In genomic region chr1:115557715-115558114, GRCh38 we compare ENCODE assay signal across 22 cellular contexts.
DNase-seq lines count a peak whose midpoint lies in the region; ATAC-seq, FAIRE-seq and TF ChIP-seq lines count a peak whose summit lies in the region.
"Had no signal": no experiment of that assay in that cellular context is flagged by ENCODE, and none has a peak within 500 bp of the region (broad histone marks: within the 10 kb centered on the region; RNA-seq: fewer than 3 reads in every experiment).

No MANE protein-coding gene starts in this region.

- H3K36me3 ChIP-seq in bronchial epithelial cell (ENCODE audit: control insufficient read depth, insufficient read depth, low read length) (no peaks in the 10 kb centered on the region), small intestine (ENCODE audit: control insufficient read depth in 2 of 2, insufficient read depth in 2 of 2, low read length in 2 of 2) (no peaks in the 10 kb centered on the region), heart right ventricle (no peaks in the 10 kb centered on the region)
- H3K36me3 ChIP-seq: left lung, SJSA1, uterus had no signal

- peak; percentile 21 to 56 for DNase-seq in NCI-H524 (lab: John Stamatoyannopoulos, UW)
- no peak for DNase-seq in NCI-H524 treated with DMSO at 0.1 percent for 48 hours (lab: John Stamatoyannopoulos, UW)
- peak; percentile 56 for DNase-seq in NCI-H345 (lab: John Stamatoyannopoulos, UW)
- peak; percentile 76 for DNase-seq in bronchial epithelial cell (ENCODE audit: low read depth)
- DNase-seq in small intestine, result peak; percentile 29
- no peak for DNase-seq in heart right ventricle
- DNase-seq in activated CD4-positive, alpha-beta T cell treated with anti-CD3 and anti-CD28 coated beads for 48 hours, result no peak
- no peak for DNase-seq in occipital lobe (lab: John Stamatoyannopoulos, UW)
- DNase-seq: ACHN; activated effector memory CD4-positive, alpha-beta T cell treated with anti-CD3 and anti-CD28 coated beads, Interleukin-2, amount 50 U/mL, for 16 hours; caudate nucleus; CD4-positive, CD25-positive, alpha-beta regulatory T cell; effector memory CD8-positive, alpha-beta T cell; left lung; mucosa of descending colon; nucleus accumbens; right cardiac atrium; uterus had no signal

- H3K27me3 ChIP-seq in bronchial epithelial cell (ENCODE audit: control insufficient read depth, insufficient read depth, low read length), result no peaks in the 10 kb centered on the region
- peaks cover 0 to 2% of the 10 kb centered on the region in 2 donors for H3K27me3 ChIP-seq in small intestine (ENCODE audit: control insufficient read depth in 2 of 2, insufficient read depth in 2 of 2, low read length in 2 of 2)
- peaks cover 0 to 23% (median 12%) of the 10 kb centered on the region in 7 donors for H3K27me3 ChIP-seq in heart right ventricle
- H3K27me3 ChIP-seq: SJSA1 had no signal

- 7 to 44% (median 20%) methylated on average over 1 of the region's 1 CpG for WGBS in small intestine, 3 donors
- 43 to 53% methylated on average over 1 of the region's 1 CpG for WGBS in heart right ventricle, 2 donors

- no peak for ATAC-seq in heart right ventricle
- ATAC-seq: activated CD4-positive, CD25-positive, alpha-beta regulatory T cell treated with anti-CD3 and anti-CD28 coated beads, Interleukin-2, amount 50 U/mL, for 24 hours; effector memory CD8-positive, alpha-beta T cell; left lung; mucosa of descending colon; right cardiac atrium had no signal

- TF ChIP-seq CTCF in bronchial epithelial cell (IDR thresholded peaks at IDR 0.05; ENCODE audit: insufficient read depth, low read length, severe bottlenecking) (no peak), heart right ventricle (IDR thresholded peaks at IDR 0.05) (no peak)

- no peaks in the 10 kb centered on the region for H3K9me3 ChIP-seq in small intestine (ENCODE audit: control insufficient read depth, low read depth)
- no peaks in the 10 kb centered on the region for H3K9me3 ChIP-seq in heart right ventricle
- H3K9me3 ChIP-seq: left lung, mucosa of descending colon, SJSA1, uterus had no signal

- H3K27ac ChIP-seq in small intestine (ENCODE audit: low read depth in 1 of 2, low read length in 1 of 2), result no peak overlapping the region
- no peak overlapping the region for H3K27ac ChIP-seq in heart right ventricle
- H3K27ac ChIP-seq: left lung, SJSA1, uterus had no signal

- H3K4me1 ChIP-seq in small intestine (ENCODE audit: control insufficient read depth in 2 of 2, insufficient read depth in 1 of 2, low read depth in 1 of 2, low read length in 1 of 2), result no peaks in the 10 kb centered on the region
- H3K4me1 ChIP-seq in heart right ventricle, result no peaks in the 10 kb centered on the region
- H3K4me1 ChIP-seq: left lung, uterus had no signal

- FAIRE-seq in bronchial epithelial cell (lab: Jason Lieb, UNC), result peak; percentile 28
- no peak for FAIRE-seq in small intestine (lab: Jason Lieb, UNC)
- FAIRE-seq: H54, HTR-8/SVneo had no signal

- intact Hi-C loops in heart right ventricle (cut with DNase I), result no loop called here

- H3K4me3 ChIP-seq in bronchial epithelial cell (ENCODE audit: low read depth, low read length) (no peak overlapping the region), small intestine (ENCODE audit: low read depth in 1 of 2, low read length in 2 of 2) (no peak overlapping the region), heart right ventricle (no peak overlapping the region)
- H3K4me3 ChIP-seq: left lung, mucosa of descending colon, SJSA1, uterus had no signal

Comparison
In these comparisons a context has a peak if more than half of its experiments do, and no peak if none do; other contexts are left out.
1. DNase-seq: peak in NCI-H524 (2 of 2), NCI-H345 (single experiment), bronchial epithelial cell (single experiment) and small intestine (single experiment); none in NCI-H524 treated with DMSO at 0.1 percent for 48 hours (single experiment), heart right ventricle (0 of 2), activated CD4-positive, alpha-beta T cell treated with anti-CD3 and anti-CD28 coated beads for 48 hours (single experiment) and occipital lobe (single experiment).